Comparison of ENCODE assay signal across 10 cellular contexts in genomic region chr6:75493400-75494064, GRCh38. TPM values are rescaled to one million over a fixed set of nuclear protein-coding genes. Genes with fewer than 3 reads are reported as not detected.
DNase-seq lines count a peak whose midpoint lies in the region; ATAC-seq and TF ChIP-seq lines count a peak whose summit lies in the region.
"Had no signal": no experiment of that assay in that cellular context is flagged by ENCODE, and none has a peak within 500 bp of the region (broad histone marks: within the 10 kb centered on the region; RNA-seq: fewer than 3 reads in every experiment).

Gene FILIP1, minus strand, starts transcription at chr6:75493800. Its CDS starts 78,828 bp downstream, at chr6:75414972.

- no peak for ATAC-seq in GM21576 (IDR thresholded peaks at IDR 0.05; ENCODE audit: unreplicated experiment)
- no peak for ATAC-seq in PC-3
- ATAC-seq: natural killer cell had no signal

- no peak within 1 kb of the TSS for H2BK12ac ChIP-seq in neuronal stem cell (ENCODE audit: low read length)

- WGBS in neuronal stem cell (ENCODE audit: extremely low coverage in 2 of 2, insufficient read length in 2 of 2, insufficient replicate concordance in 1 of 2), 2 donors = no CpG with 5 or more reads among the region's 10 CpGs

- DNase-seq in RPMI8226 = peak; percentile 18
- no peak for DNase-seq in glomerular endothelial cell (ENCODE audit: extremely low read depth, low read depth, low spot score)
- DNase-seq in neuronal stem cell (ENCODE audit: low spot score) = no peak
- DNase-seq in effector memory CD4-positive, alpha-beta T cell = no peak
- no peak for DNase-seq in cerebellum (ENCODE audit: low spot score)
- DNase-seq in PC-3 = no peak
- DNase-seq: CD4-positive, CD25-positive, alpha-beta regulatory T cell; natural killer cell had no signal

- no TSS peak for BruUV-seq in PC-3 (replicated peaks; lab: Mats Ljungman, UMichigan)

- H3K4me2 ChIP-seq in neuronal stem cell (ENCODE audit: insufficient read depth, low read length, poor library complexity, severe bottlenecking) = peak within 1 kb of the TSS; percentile 21
- H3K4me2 ChIP-seq in PC-3 (ENCODE audit: low read length) = no peak within 1 kb of the TSS

- POLR2A ChIA-PET in PC-3 (lab: Charles Lee; ENCODE audit: unreplicated experiment) = interaction anchor here (0.5 kb wide), 1 partner anchor 208 kb away, joined by 5 read pairs; no protein-coding TSS in a partner anchor

- H2BK15ac ChIP-seq in neuronal stem cell (ENCODE audit: low read length) = no peak within 1 kb of the TSS

- no peaks in the 10 kb centered on the region for H3K36me3 ChIP-seq in ACC112 (ENCODE audit: insufficient read depth, low read length)
- no peaks in the 10 kb centered on the region for H3K36me3 ChIP-seq in neuronal stem cell (replicated peaks in 1 of 2; ENCODE audit: control insufficient read depth in 2 of 2, insufficient read depth in 2 of 2, low read length in 2 of 2)
- H3K36me3 ChIP-seq in effector memory CD4-positive, alpha-beta T cell (ENCODE audit: control insufficient read depth, insufficient read depth, low read length) = no peaks in the 10 kb centered on the region
- H3K36me3 ChIP-seq in PC-3 (ENCODE audit: low read depth, low read length) = no peaks in the 10 kb centered on the region

- H3K4me3 ChIP-seq in ACC112 (ENCODE audit: low read depth, low read length) (no peak within 1 kb of the TSS), neuronal stem cell (ENCODE audit: low read length in 2 of 2) (no peak within 1 kb of the TSS), PC-3 (ENCODE audit: low read length) (no peak within 1 kb of the TSS)
- H3K4me3 ChIP-seq in effector memory CD4-positive, alpha-beta T cell (ENCODE audit: insufficient read depth, low read depth, low read length, poor library complexity, severe bottlenecking) = no peak within 1 kb of the TSS

- H4K20me1 ChIP-seq in PC-3 (ENCODE audit: low read length) = no peaks in the 10 kb centered on the region

- H3K27me3 ChIP-seq in ACC112 (ENCODE audit: insufficient read depth, low read length) = no peaks in the 10 kb centered on the region
- H3K27me3 ChIP-seq in neuronal stem cell (ENCODE audit: control insufficient read depth in 3 of 3, insufficient read depth in 3 of 3, low read depth in 1 of 3, low read length in 3 of 3) = no peaks in the 10 kb centered on the region
- H3K27me3 ChIP-seq in effector memory CD4-positive, alpha-beta T cell (replicated peaks; ENCODE audit: control insufficient read depth, insufficient read depth, low read length, poor library complexity, severe bottlenecking) = peaks cover 3% of the 10 kb centered on the region
- H3K27me3 ChIP-seq in PC-3 (ENCODE audit: low read length) = peaks cover 6% of the 10 kb centered on the region; the same call in 1 of the 2 replicates

- H2AFZ ChIP-seq in ACC112 (ENCODE audit: low read length, unreplicated experiment) = peak within 1 kb of the TSS; percentile 23
- H2AFZ ChIP-seq in neuronal stem cell (ENCODE audit: low read length) = peak within 1 kb of the TSS; percentile 57
- H2AFZ ChIP-seq in PC-3 (ENCODE audit: low read length) = no peak within 1 kb of the TSS

- no peaks in the 10 kb centered on the region for H3F3A ChIP-seq in PC-3 (ENCODE audit: low read length, unreplicated experiment)

- H3K4me1 ChIP-seq in ACC112 (ENCODE audit: control insufficient read depth, insufficient read depth, low read length, unreplicated experiment) (peaks cover 19% of the 10 kb centered on the region), neuronal stem cell (ENCODE audit: control insufficient read depth in 2 of 2, insufficient read depth in 1 of 2, low read depth in 1 of 2, low read length in 2 of 2) (no peaks in the 10 kb centered on the region), PC-3 (ENCODE audit: insufficient read depth, low read length) (no peaks in the 10 kb centered on the region)
- peaks cover 5% of the 10 kb centered on the region for H3K4me1 ChIP-seq in effector memory CD4-positive, alpha-beta T cell (ENCODE audit: control insufficient read depth, insufficient read depth, low read length, poor library complexity, severe bottlenecking)

- no peak within 1 kb of the TSS for H2AK5ac ChIP-seq in neuronal stem cell (ENCODE audit: low read depth, low read length)

- H4K91ac ChIP-seq in neuronal stem cell (ENCODE audit: low read depth, low read length, poor library complexity) = no peak within 1 kb of the TSS

- H3K79me2 ChIP-seq in ACC112 (ENCODE audit: control insufficient read depth, insufficient read depth, low read length, unreplicated experiment) (no peaks in the 10 kb centered on the region), PC-3 (ENCODE audit: low read length) (no peaks in the 10 kb centered on the region)

- H3K9me2 ChIP-seq in PC-3 (replicated peaks; ENCODE audit: low read length) = no peaks in the 10 kb centered on the region

- no peak within 1 kb of the TSS for H3K4ac ChIP-seq in neuronal stem cell (ENCODE audit: low read length)

- H2BK5ac ChIP-seq in neuronal stem cell (ENCODE audit: low read length) = no peak within 1 kb of the TSS

- H3K23ac ChIP-seq in neuronal stem cell (ENCODE audit: low read depth, low read length, poor library complexity) = no peak within 1 kb of the TSS

- no peak within 1 kb of the TSS for H4K8ac ChIP-seq in neuronal stem cell (ENCODE audit: low read depth, low read length)

- no peaks in the 10 kb centered on the region for H3K79me1 ChIP-seq in neuronal stem cell (ENCODE audit: low read depth, low read length)

- CTCF ChIA-PET in PC-3 (lab: Charles Lee) = no interaction called here

- H3K9me3 ChIP-seq in neuronal stem cell (replicated peaks in 1 of 2; ENCODE audit: control insufficient read depth in 2 of 2, insufficient read depth in 1 of 2, low read depth in 1 of 2, low read length in 2 of 2) (no peaks in the 10 kb centered on the region), PC-3 (ENCODE audit: low read length) (no peaks in the 10 kb centered on the region)
- no peaks in the 10 kb centered on the region for H3K9me3 ChIP-seq in effector memory CD4-positive, alpha-beta T cell (ENCODE audit: control insufficient read depth, low read length)

- H3K27ac ChIP-seq in ACC112 (ENCODE audit: low read depth, low read length) = no peak within 1 kb of the TSS
- no peak within 1 kb of the TSS for H3K27ac ChIP-seq in neuronal stem cell (replicated peaks; ENCODE audit: low read length)
- no peak within 1 kb of the TSS for H3K27ac ChIP-seq in effector memory CD4-positive, alpha-beta T cell (ENCODE audit: insufficient read depth, low read length, poor library complexity, severe bottlenecking)
- no peak within 1 kb of the TSS for H3K27ac ChIP-seq in PC-3 (ENCODE audit: low read length)

- TF ChIP-seq CTCF in PC-3 (conservative IDR thresholded peaks at IDR 0.05; ENCODE audit: low read depth, low read length) = no peak

- no peak within 1 kb of the TSS for H2BK120ac ChIP-seq in neuronal stem cell (ENCODE audit: low read depth, low read length)

- intact Hi-C loops in PC-3 (cut with micrococcal nuclease) = no loop called here

- no peak within 1 kb of the TSS for H3K9ac ChIP-seq in neuronal stem cell (ENCODE audit: low read depth, low read length, poor library complexity)
- H3K9ac ChIP-seq in PC-3 (ENCODE audit: low read length) = no peak within 1 kb of the TSS

- no peak within 1 kb of the TSS for H3K18ac ChIP-seq in neuronal stem cell (ENCODE audit: low read length)

- no peak within 1 kb of the TSS for H3K14ac ChIP-seq in neuronal stem cell (ENCODE audit: low read length)

RNA-seq across cellular contexts. Expression of gene FILIP1, which starts in this region (rescaled TPM):
- total RNA-seq in glomerular endothelial cell (21.7 and 54.4 TPM in 2 replicates), cerebellum (1.5 TPM), PC-3 (2014; rRNA removed) (not detected in 2 replicates)
- polyA plus RNA-seq in neuronal stem cell (2013, experiment 1 of 2) = 31.5 TPM
- 30.6 TPM for polyA plus RNA-seq in neuronal stem cell (2013, experiment 2 of 2)
- total RNA-seq: CD4-positive, CD25-positive, alpha-beta regulatory T cell; natural killer cell had no signal
